7 cellular contexts compared by ENCODE assay signal in genomic region chr1:166573199-166573598, GRCh38.
"Had no signal": no experiment of that assay in that cellular context is flagged by ENCODE, and none has a peak within 500 bp of the region (broad histone marks: within the 10 kb centered on the region; RNA-seq: fewer than 3 reads in every experiment).

No MANE protein-coding gene starts in this region.

- H3K27ac ChIP-seq: HL-60, KMS-11 had no signal

- FAIRE-seq: HepG2, HTR-8/SVneo had no signal

- H3K4me2 ChIP-seq: KMS-11 had no signal

- DNase-seq: IMR-90, KBM-7, KG1 had no signal

- H3K9ac ChIP-seq: KMS-11 had no signal

- ATAC-seq: HepG2 had no signal
